ENCODE assay signal across 16 cellular contexts in the genomic region with DNA sequence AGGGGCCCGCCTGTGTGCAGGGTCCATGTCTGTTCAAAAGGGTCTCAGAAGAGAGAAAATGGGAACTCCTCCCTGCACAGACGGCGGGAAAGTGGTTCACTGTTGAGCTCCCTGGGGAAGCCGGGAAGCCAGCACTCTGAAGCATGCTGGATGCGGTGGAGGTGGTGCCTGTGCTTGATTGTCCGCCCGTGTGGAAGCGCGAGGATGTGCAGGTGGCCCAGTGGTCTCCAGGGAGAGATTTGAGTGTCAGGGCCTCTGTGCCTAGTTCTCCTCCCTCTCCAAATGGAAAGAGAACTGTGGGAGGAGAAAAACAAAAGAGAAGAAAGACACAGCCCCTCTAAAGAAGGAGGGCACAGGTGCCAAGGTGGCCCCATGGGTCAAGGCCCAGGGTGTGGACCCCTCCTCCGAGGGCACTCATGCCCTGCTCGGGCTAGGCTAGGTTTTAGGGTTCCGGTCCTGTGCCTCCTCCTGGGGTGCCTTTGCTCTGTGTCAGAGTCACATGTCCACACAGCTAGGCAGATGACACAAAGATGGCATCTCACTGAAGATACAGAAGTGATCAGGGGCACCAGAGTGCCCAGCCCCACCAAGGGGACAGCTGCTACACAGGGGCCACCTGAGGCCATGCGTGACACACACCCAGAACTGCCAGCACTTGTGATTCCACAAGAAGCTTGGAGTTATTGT.
DNase-seq lines count a peak whose midpoint lies in the region; ATAC-seq and TF ChIP-seq lines count a peak whose summit lies in the region.
"Had no signal": no experiment of that assay in that cellular context is flagged by ENCODE, and none has a peak within 500 bp of the region (broad histone marks: within the 10 kb centered on the region; RNA-seq: fewer than 3 reads in every experiment).

No MANE protein-coding gene starts in this region.

- H3K27ac ChIP-seq in neural cell (ENCODE audit: low read length) (peak overlapping the region; percentile 83), breast epithelium (peak overlapping the region in 1 of 2 donors; percentile 76)
- H3K27ac ChIP-seq: C4-2B, psoas muscle had no signal

- no peak for TF ChIP-seq EP300 in neural cell (conservative IDR thresholded peaks at IDR 0.05; ENCODE audit: poor library complexity, severe bottlenecking)

- H3K4me1 Mint-ChIP-seq in Caco-2 (ENCODE audit: low read depth, unreplicated experiment) (peaks cover 6% of the 10 kb centered on the region), brain (peaks cover 86% of the 10 kb centered on the region)

- H3K9ac ChIP-seq in neural cell (ENCODE audit: low read length) = peak overlapping the region; percentile 59

- H3K4me2 ChIP-seq in neural cell (ENCODE audit: low read length) = no peak overlapping the region

- POLR2A ChIA-PET in Caco-2 (lab: Charles Lee) = no interaction called here

- no peaks in the 10 kb centered on the region for H3K9me3 ChIP-seq in Caco-2
- no peaks in the 10 kb centered on the region for H3K9me3 ChIP-seq in neural cell (ENCODE audit: low read length)
- H3K9me3 ChIP-seq in breast epithelium = no peaks in the 10 kb centered on the region
- H3K9me3 ChIP-seq: psoas muscle had no signal

- TF ChIP-seq CTCF in Caco-2 (IDR thresholded peaks at IDR 0.05; ENCODE audit: insufficient read depth in 1 of 2, low read depth in 1 of 2, low read length in 1 of 2, severe bottlenecking in 1 of 2, unreplicated experiment in 1 of 2) = no peak
- TF ChIP-seq CTCF in brain (conservative IDR thresholded peaks at IDR 0.05) = peak in 1 of 2 experiments; percentile 26
- peak; percentile 11 for TF ChIP-seq CTCF in neural cell (IDR thresholded peaks at IDR 0.05; ENCODE audit: poor library complexity, severe bottlenecking)
- TF ChIP-seq CTCF in omental fat pad (IDR thresholded peaks at IDR 0.05) = no peak
- no peak for TF ChIP-seq CTCF in breast epithelium (IDR thresholded peaks at IDR 0.05)
- no peak for TF ChIP-seq CTCF in GM20000 (IDR thresholded peaks at IDR 0.05; ENCODE audit: extremely low read depth, missing control alignments)

- H3K4me3 Mint-ChIP-seq in Caco-2 (ENCODE audit: unreplicated experiment) (no peak overlapping the region), brain (peak overlapping the region in 3 of 5 experiments; percentile 14 to 70 (median 68))
- H3K4me3 Mint-ChIP-seq: activated CD4-positive, alpha-beta memory T cell treated with anti-CD3 and anti-CD28 coated beads for 36 hours; activated T-helper 1 cell treated with anti-CD3 and anti-CD28 coated beads, Interleukin-12 subunit alpha, Interleukin-12 subunit beta, Interleukin-2, Interleukin-4 antibody, amounts not matched to agents 30 ng/mL and 10 ng/mL and 1 ng/mL, durations not matched to agents 14 hours and 24 hours and 36 hours had no signal

- no peak overlapping the region for H2AFZ ChIP-seq in neural cell (ENCODE audit: low read depth, low read length)

- intact Hi-C loops in Caco-2 (cut with micrococcal nuclease; ENCODE audit: unreplicated experiment) (no loop called here), breast epithelium (cut with DNase I; ENCODE audit: low total_unique reads) (no loop called here)

- H3K36me3 Mint-ChIP-seq in Caco-2 (ENCODE audit: insufficient read depth, unreplicated experiment) (peaks cover 15% of the 10 kb centered on the region), brain (peaks cover 32% of the 10 kb centered on the region)
- H3K36me3 Mint-ChIP-seq: activated CD4-positive, alpha-beta memory T cell treated with anti-CD3 and anti-CD28 coated beads for 36 hours had no signal

- H3K79me2 ChIP-seq in neural cell (replicated peaks; ENCODE audit: insufficient read depth, low read length) = peaks cover 6% of the 10 kb centered on the region

- H3K27me3 Mint-ChIP-seq in Caco-2 (ENCODE audit: insufficient read depth, unreplicated experiment) = no peaks in the 10 kb centered on the region
- peaks cover 3% of the 10 kb centered on the region for H3K27me3 Mint-ChIP-seq in brain
- H3K27me3 Mint-ChIP-seq: activated CD4-positive, alpha-beta memory T cell treated with anti-CD3 and anti-CD28 coated beads for 36 hours had no signal

- peaks cover 9% of the 10 kb centered on the region for H3F3A ChIP-seq in neural cell (ENCODE audit: insufficient read depth, low read length, poor library complexity, severe bottlenecking)

- TF ChIP-seq RAD21 in neural cell (conservative IDR thresholded peaks at IDR 0.05) = no peak

- TF ChIP-seq POLR2A in breast epithelium (IDR thresholded peaks at IDR 0.05) = no peak

- H3K9me2 ChIP-seq in neural cell (ENCODE audit: insufficient read depth, low read length) = no peaks in the 10 kb centered on the region

- no peaks in the 10 kb centered on the region for H3K4me1 ChIP-seq in Caco-2
- peaks cover 7 to 23% of the 10 kb centered on the region in 2 donors for H3K4me1 ChIP-seq in breast epithelium
- H3K4me1 ChIP-seq: psoas muscle had no signal

- H3K4me3 ChIP-seq in Caco-2 (ENCODE audit: low read depth, low read length) = no peak overlapping the region
- peak overlapping the region; percentile 45 for H3K4me3 ChIP-seq in neural cell (ENCODE audit: low read length)
- H3K4me3 ChIP-seq in breast epithelium = no peak overlapping the region
- H3K4me3 ChIP-seq: psoas muscle had no signal

- ATAC-seq in omental fat pad (ENCODE audit: low FRiP score) = no peak

- H3K27me3 ChIP-seq in Caco-2 (replicated peaks; ENCODE audit: control insufficient read depth, insufficient read depth, low read length) (no peaks in the 10 kb centered on the region), neural cell (ENCODE audit: insufficient read depth, low read depth, low read length) (no peaks in the 10 kb centered on the region), breast epithelium (no peaks in the 10 kb centered on the region)

- H4K20me1 ChIP-seq in neural cell (ENCODE audit: insufficient read depth) = no peaks in the 10 kb centered on the region

- no peaks in the 10 kb centered on the region for H3K9me3 Mint-ChIP-seq in Caco-2 (ENCODE audit: unreplicated experiment)
- no peaks in the 10 kb centered on the region for H3K9me3 Mint-ChIP-seq in brain
- H3K9me3 Mint-ChIP-seq: activated CD4-positive, alpha-beta memory T cell treated with anti-CD3 and anti-CD28 coated beads for 36 hours; activated T-helper 1 cell treated with anti-CD3 and anti-CD28 coated beads, Interleukin-12 subunit alpha, Interleukin-12 subunit beta, Interleukin-2, Interleukin-4 antibody, amounts not matched to agents 30 ng/mL and 10 ng/mL and 1 ng/mL, durations not matched to agents 14 hours and 24 hours and 36 hours had no signal

- CTCF ChIA-PET in Caco-2 (lab: Charles Lee) = no interaction called here

- DNase-seq in Caco-2 (no peak), NCI-H1436 (lab: John Stamatoyannopoulos, UW) (peak; percentile 76), NCI-H345 treated with DMSO at 0.1 percent for 48 hours (lab: John Stamatoyannopoulos, UW; ENCODE audit: unreplicated experiment) (no peak), omental fat pad (ENCODE audit: low spot score) (no peak), breast epithelium (ENCODE audit: low spot score in 2 of 2) (no peak), GM20000 (ENCODE audit: low spot score) (no peak)
- DNase-seq: activated CD4-positive, alpha-beta memory T cell treated with anti-CD3 and anti-CD28 coated beads for 36 hours; amygdala; mammary epithelial cell; psoas muscle; Right ventricle myocardium superior; stimulated activated CD4-positive, alpha-beta T cell treated with anti-CD3 and anti-CD28 coated beads, Interleukin-2, amount 100 ng/mL, for 24 hours had no signal

- BruUV-seq in Caco-2 (replicated peaks; lab: Mats Ljungman, UMichigan) = no TSS peak

- H3K27ac Mint-ChIP-seq in Caco-2 (ENCODE audit: unreplicated experiment) (peak overlapping the region; percentile 7), brain (peak overlapping the region; percentile 55 to 97 (median 91))
- H3K27ac Mint-ChIP-seq: activated CD4-positive, alpha-beta memory T cell treated with anti-CD3 and anti-CD28 coated beads for 36 hours; activated T-helper 1 cell treated with anti-CD3 and anti-CD28 coated beads, Interleukin-12 subunit alpha, Interleukin-12 subunit beta, Interleukin-2, Interleukin-4 antibody, amounts not matched to agents 30 ng/mL and 10 ng/mL and 1 ng/mL, durations not matched to agents 14 hours and 24 hours and 36 hours had no signal

- H3K36me3 ChIP-seq in Caco-2 (ENCODE audit: control insufficient read depth, insufficient read depth, low read length) (no peaks in the 10 kb centered on the region; the same call in 1 of the 2 replicates), neural cell (ENCODE audit: insufficient read depth, low read length) (no peaks in the 10 kb centered on the region), breast epithelium (no peaks in the 10 kb centered on the region)

TF ChIP-seq in neural cell, 6 proteins besides CTCF, POLR2A, EP300 and RAD21:
- no peak for TF ChIP-seq SMC3 (conservative IDR thresholded peaks at IDR 0.05; ENCODE audit: poor library complexity)
- TF ChIP-seq MXI1 (conservative IDR thresholded peaks at IDR 0.05; ENCODE audit: poor library complexity, severe bottlenecking) = no peak
- no peak for TF ChIP-seq EZH2 (IDR thresholded peaks at IDR 0.05; ENCODE audit: borderline replicate concordance, insufficient read depth, low read length, poor library complexity, severe bottlenecking)
- no peak for TF ChIP-seq POLR2AphosphoS5 (IDR thresholded peaks at IDR 0.05)
- TF ChIP-seq TAF1 (IDR thresholded peaks at IDR 0.05; ENCODE audit: low read depth) = no peak
- TF ChIP-seq, protein P1, sequence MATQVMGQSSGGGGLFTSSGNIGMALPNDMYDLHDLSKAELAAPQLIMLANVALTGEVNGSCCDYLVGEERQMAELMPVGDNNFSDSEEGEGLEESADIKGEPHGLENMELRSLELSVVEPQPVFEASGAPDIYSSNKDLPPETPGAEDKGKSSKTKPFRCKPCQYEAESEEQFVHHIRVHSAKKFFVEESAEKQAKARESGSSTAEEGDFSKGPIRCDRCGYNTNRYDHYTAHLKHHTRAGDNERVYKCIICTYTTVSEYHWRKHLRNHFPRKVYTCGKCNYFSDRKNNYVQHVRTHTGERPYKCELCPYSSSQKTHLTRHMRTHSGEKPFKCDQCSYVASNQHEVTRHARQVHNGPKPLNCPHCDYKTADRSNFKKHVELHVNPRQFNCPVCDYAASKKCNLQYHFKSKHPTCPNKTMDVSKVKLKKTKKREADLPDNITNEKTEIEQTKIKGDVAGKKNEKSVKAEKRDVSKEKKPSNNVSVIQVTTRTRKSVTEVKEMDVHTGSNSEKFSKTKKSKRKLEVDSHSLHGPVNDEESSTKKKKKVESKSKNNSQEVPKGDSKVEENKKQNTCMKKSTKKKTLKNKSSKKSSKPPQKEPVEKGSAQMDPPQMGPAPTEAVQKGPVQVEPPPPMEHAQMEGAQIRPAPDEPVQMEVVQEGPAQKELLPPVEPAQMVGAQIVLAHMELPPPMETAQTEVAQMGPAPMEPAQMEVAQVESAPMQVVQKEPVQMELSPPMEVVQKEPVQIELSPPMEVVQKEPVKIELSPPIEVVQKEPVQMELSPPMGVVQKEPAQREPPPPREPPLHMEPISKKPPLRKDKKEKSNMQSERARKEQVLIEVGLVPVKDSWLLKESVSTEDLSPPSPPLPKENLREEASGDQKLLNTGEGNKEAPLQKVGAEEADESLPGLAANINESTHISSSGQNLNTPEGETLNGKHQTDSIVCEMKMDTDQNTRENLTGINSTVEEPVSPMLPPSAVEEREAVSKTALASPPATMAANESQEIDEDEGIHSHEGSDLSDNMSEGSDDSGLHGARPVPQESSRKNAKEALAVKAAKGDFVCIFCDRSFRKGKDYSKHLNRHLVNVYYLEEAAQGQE (IDR thresholded peaks at IDR 0.05; ENCODE audit: borderline replicate concordance) = no peak
TF ChIP-seq in neural cell: peak in this region for 0.
